Comparison of ENCODE assay signal across 8 cellular contexts in genomic region chrX:55161581-55161980, GRCh38. TPM values are rescaled to one million over a fixed set of nuclear protein-coding genes. Genes with fewer than 3 reads are reported as not detected.
DNase-seq lines count a peak whose midpoint lies in the region; TF ChIP-seq lines count a peak whose summit lies in the region.

No MANE protein-coding gene starts in this region.

- peak overlapping the region; percentile 88 for H3K4me3 Mint-ChIP-seq in activated naive CD8-positive, alpha-beta T cell treated with anti-CD3 and anti-CD28 coated beads for 36 hours

- no peak for TF ChIP-seq CTCF in spleen (IDR thresholded peaks at IDR 0.05 in 8 of 11, conservative IDR thresholded peaks at IDR 0.05 in 3 of 11)

- peak overlapping the region; percentile 24 for H3K9ac ChIP-seq in iPS-18a (ENCODE audit: low read length)

- H3K27me3 ChIP-seq in iPS-18a (ENCODE audit: control insufficient read depth, insufficient read depth, low read length): no peaks in the 10 kb centered on the region
- peaks cover 0 to 4% (median 0%) of the 10 kb centered on the region in 7 donors for H3K27me3 ChIP-seq in spleen (replicated peaks in 1 of 7)

- WGBS in spleen, 5 donors: 13 to 50% (median 19%) methylated on average over 10 to 12 of the region's 12 CpGs

- intact Hi-C loops in spleen (cut with DNase I; ENCODE audit: low total_unique reads): no loop called here

- H3K9me3 ChIP-seq in iPS-18a (ENCODE audit: control insufficient read depth, low read depth, low read length) (peaks cover 19% of the 10 kb centered on the region), spleen (no peaks in the 10 kb centered on the region)

- no peaks in the 10 kb centered on the region for H3K36me3 ChIP-seq in iPS-18a (ENCODE audit: control insufficient read depth, low read depth, low read length)
- H3K36me3 ChIP-seq in spleen: no peaks in the 10 kb centered on the region

- no peak overlapping the region for H3K27ac ChIP-seq in iPS-18a (ENCODE audit: low read length)
- H3K27ac ChIP-seq in spleen: peak overlapping the region; percentile 78 to 94 (median 89)

- H3K4me3 ChIP-seq in iPS-18a (ENCODE audit: low read length): peak overlapping the region; percentile 46
- peak overlapping the region; percentile 27 to 68 (median 44) for H3K4me3 ChIP-seq in spleen

- no peak for TF ChIP-seq POLR2A in spleen (IDR thresholded peaks at IDR 0.05)

- H3K36me3 Mint-ChIP-seq in activated naive CD8-positive, alpha-beta T cell treated with anti-CD3 and anti-CD28 coated beads for 36 hours: peaks cover 4% of the 10 kb centered on the region

- peaks cover 10% of the 10 kb centered on the region for H3K4me1 Mint-ChIP-seq in activated naive CD8-positive, alpha-beta T cell treated with anti-CD3 and anti-CD28 coated beads for 36 hours

- peak; percentile 3 for DNase-seq in stimulated activated CD4-positive, alpha-beta T cell treated with anti-CD3 and anti-CD28 coated beads, Interleukin-4, amount 100 ng/mL, for 24 hours
- no peak for DNase-seq in stimulated activated CD4-positive, alpha-beta T cell treated with anti-CD3 and anti-CD28 coated beads, Interleukin-12 subunit alpha, Interleukin-12 subunit beta, amount 100 ng/mL, for 4 hours
- no peak for DNase-seq in activated naive CD8-positive, alpha-beta T cell treated with anti-CD3 and anti-CD28 coated beads for 36 hours
- DNase-seq in spleen (no peak), HK-2 (ENCODE audit: unreplicated experiment) (no peak), SIG-M5 (lab: John Stamatoyannopoulos, UW) (no peak), NCI-H2171 (lab: John Stamatoyannopoulos, UW) (no peak)

- peak overlapping the region; percentile 94 for H3K27ac Mint-ChIP-seq in activated naive CD8-positive, alpha-beta T cell treated with anti-CD3 and anti-CD28 coated beads for 36 hours

- H3K9me3 Mint-ChIP-seq in activated naive CD8-positive, alpha-beta T cell treated with anti-CD3 and anti-CD28 coated beads for 36 hours: no peaks in the 10 kb centered on the region

- no peaks in the 10 kb centered on the region for H3K27me3 Mint-ChIP-seq in activated naive CD8-positive, alpha-beta T cell treated with anti-CD3 and anti-CD28 coated beads for 36 hours

- H3K4me1 ChIP-seq in iPS-18a (ENCODE audit: control insufficient read depth, low read depth, low read length): peaks cover 3% of the 10 kb centered on the region
- H3K4me1 ChIP-seq in spleen: peaks cover 0 to 17% (median 3%) of the 10 kb centered on the region in 6 donors

RNA-seq across cellular contexts. Expression of gene PAGE5, which starts 58.6 kb away (rescaled TPM):
- 1 to 10 TPM in 1 of 2 experiments, not detected in 1; 1.5 TPM for total RNA-seq in activated naive CD8-positive, alpha-beta T cell treated with anti-CD3 and anti-CD28 coated beads for 36 hours
- total RNA-seq in spleen: not detected
- under 1 TPM in 1 of 3 donors, not detected in 2; 0.50 TPM for polyA plus RNA-seq in spleen
